Comparison of ENCODE assay signal across 20 cellular contexts in the genomic region with DNA sequence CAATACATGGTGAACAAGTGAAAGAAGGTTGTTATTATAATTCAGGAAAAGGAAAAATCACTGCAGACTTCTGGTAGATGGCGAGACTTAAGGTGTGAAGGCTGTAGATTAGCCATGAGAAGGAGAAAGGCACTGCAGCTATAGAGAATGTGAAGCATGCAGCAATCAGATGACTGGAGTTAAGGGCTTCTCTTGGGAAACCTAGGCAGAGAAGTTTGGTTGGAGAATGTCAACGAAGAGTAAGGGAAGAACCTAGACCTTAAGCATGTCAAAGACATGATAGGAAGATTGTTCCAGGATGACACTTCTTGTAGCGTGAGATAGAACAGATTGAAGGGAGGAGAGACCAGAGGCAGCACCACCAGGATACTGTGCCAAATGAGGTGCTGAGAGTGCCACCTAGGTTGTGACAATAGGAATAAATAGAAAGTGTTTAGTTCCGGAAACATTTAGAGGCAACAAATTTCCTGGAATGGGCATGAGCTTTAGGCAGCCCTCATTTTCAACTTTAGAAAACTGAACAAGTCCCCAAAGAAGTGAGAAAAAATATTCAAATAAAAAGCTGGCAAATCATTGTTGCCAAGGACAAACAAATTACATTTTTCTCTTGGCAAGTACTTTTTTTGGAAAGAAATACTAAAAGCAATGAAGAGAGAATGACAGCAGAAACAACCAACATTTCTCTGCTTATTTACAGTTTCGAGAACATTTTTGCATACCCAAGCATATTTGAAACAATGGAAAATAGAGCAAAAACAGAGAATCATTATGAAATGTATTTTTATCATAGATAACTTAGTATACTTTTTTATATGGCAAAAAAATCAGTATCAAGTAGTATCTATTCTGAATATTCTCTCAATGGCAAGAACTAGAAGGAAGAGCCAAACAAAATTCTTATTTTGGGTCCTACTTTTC. TPM values are rescaled to one million over a fixed set of nuclear protein-coding genes. Genes with fewer than 3 reads are reported as not detected.
DNase-seq lines count a peak whose midpoint lies in the region; ATAC-seq and TF ChIP-seq lines count a peak whose summit lies in the region.
"Had no signal": no experiment of that assay in that cellular context is flagged by ENCODE, and none has a peak within 500 bp of the region (broad histone marks: within the 10 kb centered on the region; RNA-seq: fewer than 3 reads in every experiment).

No MANE protein-coding gene starts in this region.

- CTCF ChIA-PET in Panc1 (lab: Charles Lee), result no interaction called here
- CTCF ChIA-PET in activated naive CD4-positive, alpha-beta T cell treated with anti-CD3 and anti-CD28 coated beads, Interleukin-2, amount 10 ng/mL, durations not matched to agents 7 days and 5 days (lab: Charles Lee), result interaction anchor here (1.0 kb wide), 1 partner anchor 144 kb away, joined by 4 read pairs; no protein-coding TSS in a partner anchor

- POLR2A ChIA-PET in Panc1 (lab: Charles Lee), result no interaction called here

- in situ Hi-C loops in Panc1 (cut with HindIII; ENCODE audit: low pct_unique_long_range_greater_than_20kb, low sequenced_read_pairs), result no loop called here

- H3K9me3 Mint-ChIP-seq in activated naive CD4-positive, alpha-beta T cell treated with anti-CD3 and anti-CD28 coated beads, Interleukin-2, amount 10 ng/mL, durations not matched to agents 7 days and 5 days, result no peaks in the 10 kb centered on the region
- no peaks in the 10 kb centered on the region for H3K9me3 Mint-ChIP-seq in natural killer cell treated with Interleukin-12 subunit alpha and Interleukin-12 subunit beta and Interleukin-15 and Interleukin-18, amount 100 ng/mL, for 72 hours
- H3K9me3 Mint-ChIP-seq: activated T-helper 17 cell treated with anti-CD3 and anti-CD28 coated beads, Interleukin-2, amount 50 U/mL, for 72 hours; CD8-positive, alpha-beta memory T cell had no signal

- intact Hi-C loops in Panc1 (cut with micrococcal nuclease; ENCODE audit: unreplicated experiment), result no loop called here

- H3K27ac ChIP-seq in 22Rv1 (no peak overlapping the region), Panc1 (ENCODE audit: low read length) (peak overlapping the region; percentile 45; the same call in 1 of the 2 replicates)

- H3K27me3 Mint-ChIP-seq in activated naive CD4-positive, alpha-beta T cell treated with anti-CD3 and anti-CD28 coated beads, Interleukin-2, amount 10 ng/mL, durations not matched to agents 7 days and 5 days, result no peaks in the 10 kb centered on the region
- H3K27me3 Mint-ChIP-seq in natural killer cell treated with Interleukin-12 subunit alpha and Interleukin-12 subunit beta and Interleukin-15 and Interleukin-18, amount 100 ng/mL, for 72 hours, result no peaks in the 10 kb centered on the region
- H3K27me3 Mint-ChIP-seq: activated T-helper 17 cell treated with anti-CD3 and anti-CD28 coated beads, Interleukin-2, amount 50 U/mL, for 72 hours had no signal

- no peaks in the 10 kb centered on the region for H3K36me3 Mint-ChIP-seq in activated naive CD4-positive, alpha-beta T cell treated with anti-CD3 and anti-CD28 coated beads, Interleukin-2, amount 10 ng/mL, durations not matched to agents 7 days and 5 days
- no peaks in the 10 kb centered on the region for H3K36me3 Mint-ChIP-seq in natural killer cell treated with Interleukin-12 subunit alpha and Interleukin-12 subunit beta and Interleukin-15 and Interleukin-18, amount 100 ng/mL, for 72 hours
- H3K36me3 Mint-ChIP-seq: CD8-positive, alpha-beta memory T cell had no signal

- TF ChIP-seq CTCF in 22Rv1 (IDR thresholded peaks at IDR 0.05), result peak; percentile 18
- TF ChIP-seq CTCF in Panc1 (IDR thresholded peaks at IDR 0.05), result no peak
- TF ChIP-seq CTCF in fibroblast of the aortic adventitia (IDR thresholded peaks at IDR 0.05; ENCODE audit: insufficient read depth, low read length), result no peak

- no peak overlapping the region for H3K27ac Mint-ChIP-seq in activated naive CD4-positive, alpha-beta T cell treated with anti-CD3 and anti-CD28 coated beads, Interleukin-2, amount 10 ng/mL, durations not matched to agents 7 days and 5 days
- H3K27ac Mint-ChIP-seq in natural killer cell treated with Interleukin-12 subunit alpha and Interleukin-12 subunit beta and Interleukin-15 and Interleukin-18, amount 100 ng/mL, for 72 hours, result no peak overlapping the region
- H3K27ac Mint-ChIP-seq: activated T-helper 17 cell treated with anti-CD3 and anti-CD28 coated beads, Interleukin-2, amount 50 U/mL, for 72 hours; T-helper 17 cell had no signal

- H3K9me3 ChIP-seq in Panc1 (ENCODE audit: control insufficient read depth, insufficient read depth, low read depth, low read length), result no peaks in the 10 kb centered on the region
- H3K9me3 ChIP-seq: mucosa of descending colon, stomach had no signal

- no peaks in the 10 kb centered on the region for H3K27me3 ChIP-seq in Panc1 (ENCODE audit: control insufficient read depth, insufficient read depth, low read length)
- H3K27me3 ChIP-seq: stomach had no signal

- peak; percentile 53 for DNase-seq in HT-29 (ENCODE audit: low spot score)
- no peak for DNase-seq in Panc1 (ENCODE audit: low read depth, low spot score)
- peak; percentile 32 for DNase-seq in fibroblast of the aortic adventitia (ENCODE audit: low read depth)
- no peak for DNase-seq in activated naive CD4-positive, alpha-beta T cell treated with anti-CD3 and anti-CD28 coated beads, Interleukin-2, amount 10 ng/mL, durations not matched to agents 7 days and 5 days
- DNase-seq in natural killer cell treated with Interleukin-12 subunit alpha and Interleukin-12 subunit beta and Interleukin-15 and Interleukin-18, amount 100 ng/mL, for 72 hours (ENCODE audit: low spot score), result no peak
- DNase-seq in activated gamma-delta T cell (lab: John Stamatoyannopoulos, UW), result no peak
- DNase-seq in activated gamma-delta T cell treated with Interleukin-2 at 50 U/mL for 16 hours, result no peak
- DNase-seq: amniotic stem cell; CD8-positive, alpha-beta memory T cell; foreskin melanocyte; mucosa of descending colon; NCI-H2171; nucleus accumbens; right cardiac atrium; stomach; T-helper 17 cell had no signal

- H3K4me3 ChIP-seq in Panc1 (ENCODE audit: low read depth in 2 of 2, low read length in 2 of 2), result no peak overlapping the region
- no peak overlapping the region for H3K4me3 ChIP-seq in fibroblast of the aortic adventitia (ENCODE audit: low read depth, low read length)
- H3K4me3 ChIP-seq: mucosa of descending colon, stomach had no signal

- no peak for ATAC-seq in Panc1
- ATAC-seq in natural killer cell treated with Interleukin-12 subunit alpha and Interleukin-12 subunit beta and Interleukin-15 and Interleukin-18, amount 100 ng/mL, for 72 hours, result no peak
- ATAC-seq: activated CD4-positive, CD25-positive, alpha-beta regulatory T cell treated with anti-CD3 and anti-CD28 coated beads, Interleukin-2, amount 50 U/mL, for 24 hours; activated T-helper 17 cell treated with anti-CD3 and anti-CD28 coated beads, Interleukin-2, amount 50 U/mL, for 72 hours; mucosa of descending colon; right cardiac atrium; T-helper 17 cell had no signal

- no TSS peak for BruUV-seq in Panc1 (replicated peaks; lab: Mats Ljungman, UMichigan)

- H3K4me1 ChIP-seq in Panc1 (ENCODE audit: control insufficient read depth, insufficient read depth, low read length), result no peaks in the 10 kb centered on the region

- H3K4me1 Mint-ChIP-seq in activated naive CD4-positive, alpha-beta T cell treated with anti-CD3 and anti-CD28 coated beads, Interleukin-2, amount 10 ng/mL, durations not matched to agents 7 days and 5 days, result no peaks in the 10 kb centered on the region
- H3K4me1 Mint-ChIP-seq in natural killer cell treated with Interleukin-12 subunit alpha and Interleukin-12 subunit beta and Interleukin-15 and Interleukin-18, amount 100 ng/mL, for 72 hours (ENCODE audit: low read depth in 2 of 2), result no peaks in the 10 kb centered on the region
- H3K4me1 Mint-ChIP-seq: activated T-helper 17 cell treated with anti-CD3 and anti-CD28 coated beads, Interleukin-2, amount 50 U/mL, for 72 hours; CD8-positive, alpha-beta memory T cell; T-helper 17 cell had no signal

- no peak overlapping the region for H3K4me3 Mint-ChIP-seq in activated naive CD4-positive, alpha-beta T cell treated with anti-CD3 and anti-CD28 coated beads, Interleukin-2, amount 10 ng/mL, durations not matched to agents 7 days and 5 days
- H3K4me3 Mint-ChIP-seq in natural killer cell treated with Interleukin-12 subunit alpha and Interleukin-12 subunit beta and Interleukin-15 and Interleukin-18, amount 100 ng/mL, for 72 hours, result no peak overlapping the region
- H3K4me3 Mint-ChIP-seq: activated T-helper 17 cell treated with anti-CD3 and anti-CD28 coated beads, Interleukin-2, amount 50 U/mL, for 72 hours; CD8-positive, alpha-beta memory T cell; T-helper 17 cell had no signal

- no peaks in the 10 kb centered on the region for H3K36me3 ChIP-seq in Panc1 (ENCODE audit: control insufficient read depth, insufficient read depth, low read length)
- H3K36me3 ChIP-seq: stomach had no signal

RNA-seq across cellular contexts. Expression of gene LRRC17, which starts 4.9 kb away (rescaled TPM):
- total RNA-seq in HT-29 (2014; rRNA removed; shearing (Covaris generic)), result not detected in 2 replicates
- 0.39 TPM for total RNA-seq in Panc1 (2021; ENCODE audit: unreplicated experiment)
- not detected for polyA plus RNA-seq in Panc1 (2012; ENCODE audit: insufficient read length)
- total RNA-seq in fibroblast of the aortic adventitia (ENCODE audit: low replicate concordance), result 95.6 and 131 TPM in 2 replicates
- total RNA-seq in natural killer cell treated with Interleukin-12 subunit alpha and Interleukin-12 subunit beta and Interleukin-15 and Interleukin-18, amount 100 ng/mL, for 72 hours, result under 1 TPM; 0.14 to 0.81 TPM
- total RNA-seq: activated CD8-positive, alpha-beta memory T cell treated with anti-CD3 and anti-CD28 coated beads for 36 hours; activated T-helper 17 cell treated with anti-CD3 and anti-CD28 coated beads, Interleukin-2, amount 50 U/mL, for 72 hours; CD8-positive, alpha-beta memory T cell had no signal
- polyA plus RNA-seq: CD8-positive, alpha-beta memory T cell had no signal

Comparison
In these comparisons a context has a peak if more than half of its experiments do, and no peak if none do; other contexts are left out.
1. DNase-seq: peak in HT-29 (single experiment) and fibroblast of the aortic adventitia (single experiment); none in Panc1 (single experiment), activated naive CD4-positive, alpha-beta T cell treated with anti-CD3 and anti-CD28 coated beads, Interleukin-2, amount 10 ng/mL, durations not matched to agents 7 days and 5 days (single experiment), natural killer cell treated with Interleukin-12 subunit alpha and Interleukin-12 subunit beta and Interleukin-15 and Interleukin-18, amount 100 ng/mL, for 72 hours (single experiment), activated gamma-delta T cell (single experiment) and activated gamma-delta T cell treated with Interleukin-2 at 50 U/mL for 16 hours (single experiment).
2. RNA of gene LRRC17, which starts 4.9 kb away (total RNA-seq): 95.6 to 131 TPM in fibroblast of the aortic adventitia; 0.14 to 0.81 TPM in natural killer cell treated with Interleukin-12 subunit alpha and Interleukin-12 subunit beta and Interleukin-15 and Interleukin-18, amount 100 ng/mL, for 72 hours, 0.39 TPM in Panc1 (single experiment) and not detected in HT-29; every median in the first group is over 10 times any median in the second.